Comparison of ENCODE assay signal across 13 cellular contexts in the genomic region with DNA sequence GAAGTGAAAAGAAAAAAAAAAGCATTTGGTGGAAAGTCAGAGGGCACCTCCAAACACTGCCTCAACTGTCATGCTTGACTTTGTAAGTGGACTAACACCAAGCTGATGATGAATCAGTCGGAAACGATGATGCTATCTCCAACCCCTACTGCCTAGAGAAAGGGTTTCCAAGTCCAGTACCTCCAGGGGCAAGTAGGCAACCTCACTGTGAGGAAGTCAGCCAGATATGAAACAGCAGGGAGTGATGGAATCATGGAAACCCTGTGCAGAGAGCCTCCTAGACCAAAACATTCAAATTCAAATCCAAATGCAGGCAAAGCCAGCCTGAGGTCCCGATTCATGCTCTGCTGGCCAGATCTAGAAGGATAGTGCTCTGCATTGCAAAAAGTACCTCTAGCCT.
A peak's percentile ranks its signal among the peaks of the same experiment; 100 is the strongest.
DNase-seq lines count a peak whose midpoint lies in the region; ATAC-seq, FAIRE-seq and TF ChIP-seq lines count a peak whose summit lies in the region.
"Had no signal": no experiment of that assay in that cellular context is flagged by ENCODE, and none has a peak within 500 bp of the region (broad histone marks: within the 10 kb centered on the region; RNA-seq: fewer than 3 reads in every experiment).

No MANE protein-coding gene starts in this region.

- peaks cover 48% of the 10 kb centered on the region for H3K4me1 ChIP-seq in left ventricle myocardium inferior
- H3K4me1 ChIP-seq in right lobe of liver, result peaks cover 0 to 7% (median under 1%) of the 10 kb centered on the region in 4 donors

- H3K4me3 Mint-ChIP-seq in naive B cell, result peak overlapping the region in 2 of 8 donors; percentile 4 to 6
- H3K4me3 Mint-ChIP-seq: endodermal cell; T-helper 1 cell treated with Interleukin-12 subunit alpha and Interleukin-12 subunit beta and Interleukin-4 antibody, amounts not matched to agents 30 μg/mL and 1 μg/mL, for 36 hours had no signal

- H3K36me3 Mint-ChIP-seq in naive B cell, result peaks cover 0 to 16% of the 10 kb centered on the region in 2 donors

- DNase-seq in left ventricle myocardium inferior, result no peak
- DNase-seq in Right ventricle myocardium superior, result no peak
- peak; percentile 39 to 51 for DNase-seq in cardiac fibroblast (ENCODE audit: low read depth in 2 of 2)
- DNase-seq in naive B cell, result no peak
- DNase-seq in erythroblast (lab: John Stamatoyannopoulos, UW), result no peak
- DNase-seq in right lobe of liver, result no peak
- DNase-seq in GM12891 (ENCODE audit: insufficient read length, low spot score), result no peak
- DNase-seq in ureter (ENCODE audit: low spot score), result no peak
- DNase-seq: ACHN; activated CD4-positive, alpha-beta T cell treated with anti-CD3 and anti-CD28 coated beads for 48 hours; activated T-cell treated with anti-CD3 and anti-CD28 coated beads, Interleukin-2, amount 50 U/mL, for 48 hours; endodermal cell had no signal

- H3K27ac Mint-ChIP-seq in naive B cell, result peak overlapping the region in 5 of 6 donors; percentile 26 to 97 (median 50)
- H3K27ac Mint-ChIP-seq: endodermal cell had no signal

- intact Hi-C loops in left ventricle myocardium inferior (cut with micrococcal nuclease), result no loop called here
- intact Hi-C loops in Right ventricle myocardium superior (cut with DNase I), result no loop called here
- intact Hi-C loops in right lobe of liver (cut with DNase I), result no loop called here

- H3K27me3 ChIP-seq in left ventricle myocardium inferior (ENCODE audit: low read depth) (no peaks in the 10 kb centered on the region), right lobe of liver (no peaks in the 10 kb centered on the region)

- H3K9me3 Mint-ChIP-seq in naive B cell, result peaks cover 0 to 7% (median under 1%) of the 10 kb centered on the region in 7 donors
- H3K9me3 Mint-ChIP-seq: endodermal cell had no signal

- no peaks in the 10 kb centered on the region for H3K27me3 Mint-ChIP-seq in naive B cell

- 93% methylated on average over 2 of the region's 3 CpGs for WGBS in right lobe of liver (ENCODE audit: insufficient coverage, low coverage, low lambda C conversion rate, missing lambda C conversion rate)

- no peak for TF ChIP-seq POLR2A in erythroblast (IDR thresholded peaks at IDR 0.05; ENCODE audit: low read length)
- TF ChIP-seq POLR2A in right lobe of liver (IDR thresholded peaks at IDR 0.05), result no peak
- no peak for TF ChIP-seq POLR2A in GM12891 (IDR thresholded peaks at IDR 0.05; ENCODE audit: low read depth, low read length)

- H3K36me3 ChIP-seq in left ventricle myocardium inferior, result no peaks in the 10 kb centered on the region
- H3K36me3 ChIP-seq in right lobe of liver, result no peaks in the 10 kb centered on the region

- FAIRE-seq in GM12891 (lab: Jason Lieb, UNC), result no peak

- TF ChIP-seq CTCF in left ventricle myocardium inferior (IDR thresholded peaks at IDR 0.05; ENCODE audit: borderline replicate concordance) (no peak), cardiac fibroblast (IDR thresholded peaks at IDR 0.05; ENCODE audit: low read depth, low read length) (no peak), right lobe of liver (IDR thresholded peaks at IDR 0.05) (no peak)

- no peak for ATAC-seq in Right ventricle myocardium superior (ENCODE audit: poor library complexity)
- no peak for ATAC-seq in naive B cell (ENCODE audit: low read depth in 2 of 2)
- no peak for ATAC-seq in right lobe of liver

- H3K4me3 ChIP-seq in left ventricle myocardium inferior (no peak overlapping the region), cardiac fibroblast (replicated peaks in 1 of 2; ENCODE audit: low read depth in 2 of 2, low read length in 2 of 2) (no peak overlapping the region), right lobe of liver (no peak overlapping the region)

- no peaks in the 10 kb centered on the region for H3K9me3 ChIP-seq in left ventricle myocardium inferior (replicated peaks)
- no peaks in the 10 kb centered on the region for H3K9me3 ChIP-seq in right lobe of liver

- peak overlapping the region; percentile 80 for H3K27ac ChIP-seq in left ventricle myocardium inferior (replicated peaks)
- no peak overlapping the region for H3K27ac ChIP-seq in right lobe of liver

- H3K4me1 Mint-ChIP-seq in naive B cell, result peaks cover 30 to 35% (median 31%) of the 10 kb centered on the region in 3 donors

TF ChIP-seq in GM12891, 5 proteins besides CTCF, POLR2A, EP300 and RAD21:
- no peak for TF ChIP-seq POLR2AphosphoS5 (IDR thresholded peaks at IDR 0.05; ENCODE audit: low read depth, low read length)
- TF ChIP-seq TAF1 (IDR thresholded peaks at IDR 0.05; ENCODE audit: low read depth, low read length), result no peak
- TF ChIP-seq SPI1 (IDR thresholded peaks at IDR 0.05; ENCODE audit: low read depth, low read length), result no peak
- no peak for TF ChIP-seq POU2F2 (IDR thresholded peaks at IDR 0.05; ENCODE audit: low read depth, low read length)
- no peak for TF ChIP-seq PAX5 (IDR thresholded peaks at IDR 0.05; ENCODE audit: insufficient read depth, low read length, severe bottlenecking)

Comparison
In these comparisons a context has a peak if more than half of its experiments do, and no peak if none do; other contexts are left out.
1. DNase-seq: peak in cardiac fibroblast (2 of 2); none in left ventricle myocardium inferior (single experiment), Right ventricle myocardium superior (single experiment), naive B cell (single experiment), erythroblast (0 of 2), right lobe of liver (0 of 3), GM12891 (single experiment) and ureter (single experiment).